Comparison of ENCODE assay signal across 8 cellular contexts in genomic region chr10:63465293-63466167, GRCh38. TPM values are rescaled to one million over a fixed set of nuclear protein-coding genes. Genes with fewer than 3 reads are reported as not detected.
DNase-seq lines count a peak whose midpoint lies in the region; ATAC-seq and TF ChIP-seq lines count a peak whose summit lies in the region.

TSS of gene JMJD1C (minus strand) at chr10:63465977. CDS start at chr10:63465662, 315 bp downstream.

- peak within 1 kb of the TSS; percentile 95 to 99 for H3K27ac ChIP-seq in lung (ENCODE audit: low read depth in 1 of 2, low read length in 1 of 2)

- peak; percentile 85 for DNase-seq in BE2C
- DNase-seq in NCI-H774 (lab: John Stamatoyannopoulos, UW) = peak; percentile 86
- DNase-seq in activated CD8-positive, alpha-beta memory T cell treated with anti-CD3 and anti-CD28 coated beads for 1 hour (ENCODE audit: extremely low read depth in 1 of 2, low read depth in 1 of 2) = peak; percentile 8 to 48
- DNase-seq in effector CD8-positive, alpha-beta T cell (lab: John Stamatoyannopoulos, UW) = peak; percentile 38
- peak; percentile 73 for DNase-seq in lung (ENCODE audit: low spot score)
- DNase-seq in stimulated activated CD4-positive, alpha-beta T cell treated with anti-CD3 and anti-CD28 coated beads, TNF-alpha, amount 100 ng/mL, for 4 hours (ENCODE audit: low read depth in 3 of 3) = peak; percentile 24 to 44 (median 35)

- 0 out of 2 replicates have a peak, but pooled peaks cover 5% of the 10 kb centered on the region for H3K4me1 ChIP-seq in BE2C
- peaks cover 3 to 7% of the 10 kb centered on the region in 2 donors for H3K4me1 ChIP-seq in lung (ENCODE audit: control insufficient read depth in 2 of 2, insufficient read depth in 2 of 2, low read length in 2 of 2)

- TF ChIP-seq CTCF in BE2C (IDR thresholded peaks at IDR 0.05; ENCODE audit: low read depth, low read length) = no peak
- no peak for TF ChIP-seq CTCF in lung (IDR thresholded peaks at IDR 0.05; ENCODE audit: control extremely low read depth, extremely low read depth)

- H3K27me3 ChIP-seq in BE2C (no peaks in the 10 kb centered on the region), lung (ENCODE audit: control insufficient read depth, insufficient read depth) (no peaks in the 10 kb centered on the region)

- ATAC-seq in GM18909 (IDR thresholded peaks at IDR 0.05; ENCODE audit: poor library complexity, unreplicated experiment) = peak; percentile 74
- peak; percentile 74 for ATAC-seq in HG03159 (IDR thresholded peaks at IDR 0.05; ENCODE audit: unreplicated experiment)
- peak; percentile 94 for ATAC-seq in lung (ENCODE audit: insufficient read depth, low FRiP score)

- H3K9me3 ChIP-seq in BE2C (no peaks in the 10 kb centered on the region), lung (ENCODE audit: control insufficient read depth in 2 of 2, insufficient read depth in 1 of 2, low read length in 1 of 2) (no peaks in the 10 kb centered on the region)

- H3K36me3 ChIP-seq in BE2C = no peaks in the 10 kb centered on the region
- H3K36me3 ChIP-seq in lung (ENCODE audit: control insufficient read depth in 2 of 2, insufficient read depth in 2 of 2, low read length in 2 of 2) = no peaks in the 10 kb centered on the region

- H3K4me3 ChIP-seq in BE2C (ENCODE audit: low read depth, low read length) (peak within 1 kb of the TSS; percentile 86), lung (peak within 1 kb of the TSS; percentile 98)

- 0% methylated on average over 87 to 104 of the region's 104 CpGs for WGBS in lung, 2 donors

RNA-seq across cellular contexts. Expression of gene JMJD1C, which starts in this region (rescaled TPM):
- polyA plus RNA-seq in BE2C (2012; ENCODE audit: insufficient read depth, insufficient read length, low read depth) = 44.8 TPM
- 100 to 1,000 TPM in 1 of 2 donors, 10 to 100 TPM in 1; 74.0 to 233 TPM for total RNA-seq in lung
- polyA plus RNA-seq in lung = 10 to 100 TPM; 30.5 to 68.3 TPM

Comparison
In these comparisons a context has a peak if more than half of its experiments do, and no peak if none do; other contexts are left out.
1. Peak in every context shown above with its lines: DNase-seq, ATAC-seq, H3K4me3 ChIP-seq and H3K27ac ChIP-seq.
2. DNase-seq: peak in every context shown above with its lines; median percentile 86 in NCI-H774; 85 in BE2C; 73 in lung; 38 in effector CD8-positive, alpha-beta T cell; 35 in stimulated activated CD4-positive, alpha-beta T cell treated with anti-CD3 and anti-CD28 coated beads, TNF-alpha, amount 100 ng/mL, for 4 hours; 28 in activated CD8-positive, alpha-beta memory T cell treated with anti-CD3 and anti-CD28 coated beads for 1 hour.